Comparison of ENCODE assay signal across 27 cellular contexts in the genomic region with DNA sequence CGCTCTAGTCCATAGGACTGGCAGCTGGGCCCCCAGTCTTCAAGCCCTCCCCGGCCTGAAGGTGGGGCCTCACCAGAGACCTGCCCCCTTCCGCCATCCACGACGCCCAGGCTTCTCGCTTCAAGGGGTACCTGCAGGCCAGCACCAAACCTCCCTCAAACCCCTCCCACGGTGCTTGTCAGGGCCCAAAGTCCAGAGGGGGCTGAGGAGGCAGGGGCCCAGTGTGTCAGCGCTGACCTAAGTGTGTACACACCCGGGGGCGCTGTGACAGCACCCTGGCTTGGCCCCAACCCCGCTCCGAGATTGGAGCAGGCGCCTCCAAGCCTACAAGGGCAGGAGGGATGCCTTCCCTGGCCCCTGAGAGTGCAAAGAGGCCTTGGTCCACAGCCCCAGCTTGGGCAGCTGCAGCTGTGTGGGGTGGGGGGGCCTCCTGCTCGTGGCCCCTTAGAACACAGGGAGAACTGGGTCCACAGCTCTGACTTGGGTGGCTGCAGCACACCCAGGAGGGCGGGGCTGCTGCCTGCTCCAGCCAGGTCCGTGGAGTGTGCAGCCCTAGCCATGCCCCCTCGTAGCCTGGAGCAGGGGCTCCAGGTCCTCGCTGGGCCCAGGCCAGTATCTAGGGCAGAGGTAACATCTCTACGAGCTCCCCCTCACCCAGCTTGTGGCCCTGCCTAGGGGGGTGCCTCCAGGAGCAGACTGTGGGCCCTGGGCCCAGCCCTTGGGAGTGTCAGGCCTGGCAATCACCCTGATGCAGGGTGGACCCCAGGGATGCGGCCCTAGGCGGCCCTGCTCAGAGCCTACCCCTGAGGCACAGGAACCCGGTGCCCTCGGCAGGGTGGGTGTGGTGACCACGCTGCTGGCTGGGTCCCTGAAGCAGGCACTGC.
"Had no signal": no experiment of that assay in that cellular context is flagged by ENCODE, and none has a peak within 500 bp of the region (broad histone marks: within the 10 kb centered on the region; RNA-seq: fewer than 3 reads in every experiment).

No MANE protein-coding gene starts in this region.

- H3K36me3 Mint-ChIP-seq: naive B cell; stimulated activated effector memory CD8-positive, alpha-beta T cell treated with anti-CD3 and anti-CD28 coated beads, Interleukin-12 subunit alpha, Interleukin-12 subunit beta, amount 100 ng/mL, for 72 hours had no signal

- H3K27ac Mint-ChIP-seq: activated CD4-positive, alpha-beta T cell treated with anti-CD3 and anti-CD28 coated beads for 36 hours; activated CD8-positive, alpha-beta T cell treated with anti-CD3 and anti-CD28 coated beads, Interleukin-2, amount 10 ng/mL, durations not matched to agents 7 days and 5 days; activated naive CD8-positive, alpha-beta T cell; mesothelial cell of epicardium; naive B cell; T-helper 17 cell had no signal

- H3K9me3 ChIP-seq: body of pancreas, colonic mucosa, stomach, tibial artery had no signal

- DNase-seq: activated CD4-positive, alpha-beta T cell treated with anti-CD3 and anti-CD28 coated beads for 36 hours; activated CD4-positive, CD25-positive, alpha-beta regulatory T cell; activated CD8-positive, alpha-beta T cell treated with anti-CD3 and anti-CD28 coated beads, Interleukin-2, amount 10 ng/mL, durations not matched to agents 7 days and 5 days; activated effector memory CD4-positive, alpha-beta T cell treated with Interleukin-2 at 50 U/mL for 16 hours; activated naive CD4-positive, alpha-beta T cell treated with Interleukin-2 at 50 U/mL for 16 hours; activated T-cell treated with anti-CD3 and anti-CD28 coated beads for 4 hours; aorta; body of pancreas; cerebellar nuclear complex; colonic mucosa; dorsolateral prefrontal cortex; effector memory CD4-positive, alpha-beta T cell; left cardiac atrium; mammary epithelial cell; naive B cell; occipital lobe; stimulated activated CD4-positive, alpha-beta T cell treated with anti-CD3 and anti-CD28 coated beads, Interleukin-4, amount 100 ng/mL, for 24 hours; stomach; T-helper 17 cell; T1000; tibial artery had no signal

- H3K27me3 Mint-ChIP-seq: naive B cell had no signal

- H3K4me3 Mint-ChIP-seq: activated CD4-positive, alpha-beta T cell treated with anti-CD3 and anti-CD28 coated beads for 36 hours; activated CD8-positive, alpha-beta T cell treated with anti-CD3 and anti-CD28 coated beads, Interleukin-2, amount 10 ng/mL, durations not matched to agents 7 days and 5 days; activated naive CD8-positive, alpha-beta T cell; mesothelial cell of epicardium; stimulated activated effector memory CD8-positive, alpha-beta T cell treated with anti-CD3 and anti-CD28 coated beads, Interleukin-12 subunit alpha, Interleukin-12 subunit beta, amount 100 ng/mL, for 72 hours; T-helper 17 cell had no signal

- H3K9me3 Mint-ChIP-seq: mesothelial cell of epicardium; stimulated activated effector memory CD8-positive, alpha-beta T cell treated with anti-CD3 and anti-CD28 coated beads, Interleukin-12 subunit alpha, Interleukin-12 subunit beta, amount 100 ng/mL, for 72 hours had no signal

- H3K27ac ChIP-seq: body of pancreas, colonic mucosa, dorsolateral prefrontal cortex, skin epidermis, tibial artery had no signal

- FAIRE-seq: frontal cortex, islet of Langerhans had no signal

- H3K4me3 ChIP-seq: body of pancreas, colonic mucosa, dorsolateral prefrontal cortex, skin epidermis, stomach, tibial artery had no signal

- H3K36me3 ChIP-seq: colonic mucosa, tibial artery had no signal

- H3K27me3 ChIP-seq: body of pancreas, colonic mucosa, dorsolateral prefrontal cortex, stomach, tibial artery had no signal
